ENCODE assay signal across 13 cellular contexts in the genomic region with DNA sequence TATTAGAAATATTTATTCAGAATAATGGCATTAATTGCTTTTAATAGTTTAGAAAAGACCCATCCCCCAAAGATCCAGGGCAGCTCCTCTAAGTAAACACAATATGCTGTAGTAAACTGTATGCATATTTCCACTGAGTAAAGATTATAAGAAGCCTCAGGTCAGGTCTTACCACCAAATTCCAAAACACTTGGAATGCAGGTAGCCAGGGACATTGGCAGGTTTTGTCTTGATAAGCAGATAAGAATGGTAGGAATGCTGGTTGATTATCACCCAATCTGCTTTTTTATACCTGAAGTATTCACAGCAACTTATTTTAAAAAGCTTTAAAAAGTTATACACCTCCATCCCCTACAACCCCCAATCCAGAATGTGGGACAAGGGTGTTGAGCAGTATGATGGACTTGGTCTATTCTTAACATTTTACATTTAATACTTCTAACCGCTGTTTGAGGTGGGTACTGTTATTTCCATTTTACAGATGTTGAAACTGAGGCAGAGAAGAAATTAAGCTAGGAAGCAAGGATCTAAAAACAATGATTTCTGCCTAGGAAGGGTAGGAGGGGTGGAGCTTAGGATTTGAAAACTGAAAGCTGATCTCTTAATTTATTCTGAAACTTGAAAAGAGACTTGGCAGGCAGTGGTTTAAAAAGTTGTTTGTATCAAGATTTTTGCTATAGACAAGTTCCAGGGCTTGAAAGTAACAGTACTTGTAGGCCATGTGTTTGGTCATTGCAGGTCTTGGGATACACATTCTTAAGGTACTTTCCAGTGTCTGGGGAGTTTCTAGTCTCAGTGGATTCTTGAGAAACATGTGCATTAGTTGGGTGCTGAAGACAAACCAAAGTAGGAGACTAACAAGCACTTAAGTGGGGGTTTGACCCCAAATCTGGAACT. TPM values are rescaled to one million over a fixed set of nuclear protein-coding genes. Genes with fewer than 3 reads are reported as not detected.
A peak's percentile ranks its signal among the peaks of the same experiment; 100 is the strongest.
DNase-seq lines count a peak whose midpoint lies in the region; ATAC-seq, FAIRE-seq and TF ChIP-seq lines count a peak whose summit lies in the region.
"Had no signal": no experiment of that assay in that cellular context is flagged by ENCODE, and none has a peak within 500 bp of the region (broad histone marks: within the 10 kb centered on the region; RNA-seq: fewer than 3 reads in every experiment).

No MANE protein-coding gene starts in this region.

- no peak for TF ChIP-seq CTCF in natural killer cell (IDR thresholded peaks at IDR 0.05)
- TF ChIP-seq CTCF in OCI-LY3 (IDR thresholded peaks at IDR 0.05; ENCODE audit: low read depth, low read length), result no peak
- TF ChIP-seq CTCF in GM12878 (IDR thresholded peaks at IDR 0.05 in 2 of 3, conservative IDR thresholded peaks at IDR 0.05 in 1 of 3; ENCODE audit: control insufficient read depth in 2 of 3, extremely low read depth in 1 of 3, insufficient read depth in 1 of 3, low read depth in 3 of 3, low read length in 3 of 3), result no peak

- H3K36me3 ChIP-seq in OCI-LY3 (replicated peaks; ENCODE audit: low read depth, low read length), result peaks cover 10% of the 10 kb centered on the region
- no peaks in the 10 kb centered on the region for H3K36me3 ChIP-seq in GM12878 (ENCODE audit: control insufficient read depth in 2 of 2, insufficient read depth in 2 of 2, low read length in 1 of 2)

- ATAC-seq in natural killer cell (peak in 2 of 3 donors; percentile 17 to 44), GM12878 (peak; percentile 81), HG03521 (IDR thresholded peaks at IDR 0.05; ENCODE audit: unreplicated experiment) (no peak), HG02678 (IDR thresholded peaks at IDR 0.05; ENCODE audit: unreplicated experiment) (no peak)
- ATAC-seq in natural killer cell treated with Interleukin-12 subunit alpha and Interleukin-12 subunit beta and Interleukin-15 and Interleukin-18, amount 100 ng/mL, for 72 hours, result no peak
- ATAC-seq in stimulated activated naive CD8-positive, alpha-beta T cell treated with anti-CD3 and anti-CD28 coated beads, Interleukin-15, amount 100 ng/mL, for 72 hours, result peak; percentile 69

- H3K79me2 ChIP-seq in OCI-LY3 (ENCODE audit: low read length), result no peaks in the 10 kb centered on the region
- H3K79me2 ChIP-seq in GM12878 (ENCODE audit: control insufficient read depth, insufficient read depth, low read length), result no peaks in the 10 kb centered on the region

- H3K27me3 ChIP-seq in OCI-LY3 (ENCODE audit: low read depth, low read length) (no peaks in the 10 kb centered on the region), GM12878 (replicated peaks in 1 of 2; ENCODE audit: control insufficient read depth in 2 of 2, insufficient read depth in 2 of 2, low read length in 1 of 2) (no peaks in the 10 kb centered on the region)

- TF ChIP-seq EP300 in GM12878 (IDR thresholded peaks at IDR 0.05; ENCODE audit: borderline replicate concordance in 1 of 2, control insufficient read depth in 1 of 2, low read depth in 2 of 2, low read length in 2 of 2), result 0 out of 4 replicates have a peak, but pooled peaks of 1 of the 2 experiments have one; percentile 44

- H3K4me1 ChIP-seq in OCI-LY3 (ENCODE audit: low read length), result peaks cover 81% of the 10 kb centered on the region
- H3K4me1 ChIP-seq in GM12878 (ENCODE audit: control insufficient read depth, insufficient read depth, low read length), result peaks cover 45% of the 10 kb centered on the region

- peak overlapping the region; percentile 38 for H3K4me2 ChIP-seq in OCI-LY3 (ENCODE audit: low read length)
- H3K4me2 ChIP-seq in GM12878 (ENCODE audit: control insufficient read depth, insufficient read depth), result peak overlapping the region; percentile 15

- in situ Hi-C loops in GM12878 (cut with MboI), result no loop called here

- H3K9me3 Mint-ChIP-seq in natural killer cell, result no peaks in the 10 kb centered on the region
- H3K9me3 Mint-ChIP-seq in natural killer cell treated with Interleukin-12 subunit alpha and Interleukin-12 subunit beta and Interleukin-15 and Interleukin-18, amount 100 ng/mL, for 72 hours, result no peaks in the 10 kb centered on the region
- H3K9me3 Mint-ChIP-seq in stimulated activated naive CD8-positive, alpha-beta T cell treated with anti-CD3 and anti-CD28 coated beads, Interleukin-15, amount 100 ng/mL, for 72 hours, result no peaks in the 10 kb centered on the region

- POLR2A ChIA-PET in GM12878 (lab: Charles Lee), result no interaction called here

- H3K4me3 Mint-ChIP-seq in natural killer cell, result no peak overlapping the region
- no peak overlapping the region for H3K4me3 Mint-ChIP-seq in natural killer cell treated with Interleukin-12 subunit alpha and Interleukin-12 subunit beta and Interleukin-15 and Interleukin-18, amount 100 ng/mL, for 72 hours
- peak overlapping the region; percentile 31 to 34 for H3K4me3 Mint-ChIP-seq in stimulated activated naive CD8-positive, alpha-beta T cell treated with anti-CD3 and anti-CD28 coated beads, Interleukin-15, amount 100 ng/mL, for 72 hours

- DNase-seq in natural killer cell, result no peak
- no peak for DNase-seq in natural killer cell treated with Interleukin-12 subunit alpha and Interleukin-12 subunit beta and Interleukin-15 and Interleukin-18, amount 100 ng/mL, for 72 hours (ENCODE audit: low spot score)
- DNase-seq in GM12878 (ENCODE audit: low read depth, low spot score), result peak; percentile 40
- DNase-seq in stimulated activated naive CD8-positive, alpha-beta T cell treated with anti-CD3 and anti-CD28 coated beads, Interleukin-15, amount 100 ng/mL, for 72 hours, result no peak
- DNase-seq in NCI-H2196 treated with DMSO at 0.1 percent for 48 hours (lab: John Stamatoyannopoulos, UW; ENCODE audit: unreplicated experiment), result no peak
- DNase-seq: activated gamma-delta T cell; NCI-H1092; NCI-H446 treated with DMSO at 0.1 percent for 48 hours; stimulated activated CD4-positive, alpha-beta T cell treated with anti-CD3 and anti-CD28 coated beads, Interleukin-2, amount 100 ng/mL, for 24 hours had no signal

- peaks cover 0 to 5% of the 10 kb centered on the region in 2 donors for H3K4me1 Mint-ChIP-seq in natural killer cell
- peaks cover 6 to 13% of the 10 kb centered on the region in 2 donors for H3K4me1 Mint-ChIP-seq in natural killer cell treated with Interleukin-12 subunit alpha and Interleukin-12 subunit beta and Interleukin-15 and Interleukin-18, amount 100 ng/mL, for 72 hours (ENCODE audit: low read depth in 2 of 2)
- H3K4me1 Mint-ChIP-seq in stimulated activated naive CD8-positive, alpha-beta T cell treated with anti-CD3 and anti-CD28 coated beads, Interleukin-15, amount 100 ng/mL, for 72 hours, result peaks cover 17% of the 10 kb centered on the region

- H3K9me3 ChIP-seq in OCI-LY3 (ENCODE audit: insufficient read depth, low read length), result no peaks in the 10 kb centered on the region
- no peaks in the 10 kb centered on the region; the same call in 2 of the 3 replicates for H3K9me3 ChIP-seq in GM12878 (replicated peaks; ENCODE audit: control insufficient read depth, insufficient read depth, low read length)

- H3K27ac ChIP-seq in OCI-LY3 (ENCODE audit: low read length) (peak overlapping the region; percentile 92), GM12878 (ENCODE audit: control insufficient read depth, insufficient read depth) (peak overlapping the region; percentile 71)

- intact Hi-C loops in natural killer cell (cut with micrococcal nuclease), result no loop called here
- intact Hi-C loops in GM12878 (cut with micrococcal nuclease; ENCODE audit: unreplicated experiment), result no loop called here

- TF ChIP-seq RAD21 in GM12878 (IDR thresholded peaks at IDR 0.05; ENCODE audit: insufficient read depth, low read depth, low read length), result no peak

- H3K27me3 Mint-ChIP-seq in natural killer cell (ENCODE audit: low read depth in 2 of 2), result peaks cover 0 to 5% of the 10 kb centered on the region in 2 donors
- H3K27me3 Mint-ChIP-seq in natural killer cell treated with Interleukin-12 subunit alpha and Interleukin-12 subunit beta and Interleukin-15 and Interleukin-18, amount 100 ng/mL, for 72 hours, result peaks cover 0 to 8% of the 10 kb centered on the region in 2 donors
- H3K27me3 Mint-ChIP-seq in stimulated activated naive CD8-positive, alpha-beta T cell treated with anti-CD3 and anti-CD28 coated beads, Interleukin-15, amount 100 ng/mL, for 72 hours, result no peaks in the 10 kb centered on the region

- SMC1A ChIA-PET in GM12878 (lab: Charles Lee; ENCODE audit: uncharacterized antibody, unreplicated experiment), result interaction anchor here (1.0 to 1.5 kb wide), 4 partner anchors 9 to 79 kb away, joined by 3 to 5 read pairs (median 4); no protein-coding TSS in a partner anchor

- peak overlapping the region; percentile 2; the same call in 1 of the 2 replicates for H3K4me3 ChIP-seq in OCI-LY3 (ENCODE audit: low read length)
- no peak overlapping the region for H3K4me3 ChIP-seq in GM12878

- peak overlapping the region; percentile 2; the same call in 1 of the 2 replicates for H2AFZ ChIP-seq in OCI-LY3 (ENCODE audit: low read depth, low read length)
- H2AFZ ChIP-seq in GM12878 (ENCODE audit: control insufficient read depth, low read depth, low read length), result peak overlapping the region; percentile 65

- H3K36me3 Mint-ChIP-seq in natural killer cell, result no peaks in the 10 kb centered on the region
- H3K36me3 Mint-ChIP-seq in natural killer cell treated with Interleukin-12 subunit alpha and Interleukin-12 subunit beta and Interleukin-15 and Interleukin-18, amount 100 ng/mL, for 72 hours, result no peaks in the 10 kb centered on the region

- TF ChIP-seq POLR2A in GM12878 (IDR thresholded peaks at IDR 0.05; ENCODE audit: low read depth, low read length), result no peak

- no TSS peak for BruUV-seq in GM12878 (replicated peaks; lab: Mats Ljungman, UMichigan)

- WGBS in GM12878 (ENCODE audit: insufficient coverage, insufficient replicate concordance, low lambda C conversion rate, missing lambda C conversion rate), result 95% methylated on average over 1 of the region's 1 CpG

- CTCF ChIA-PET in GM12878 (lab: Yijun Ruan, JAX), result interaction anchor here (0.9 to 2.8 kb wide), 6 partner anchors 8 to 535 kb away, joined by 3 to 13 read pairs (median 4); a partner anchor contains a TSS

- H4K20me1 ChIP-seq in OCI-LY3 (ENCODE audit: insufficient read depth, low read length), result no peaks in the 10 kb centered on the region
- no peaks in the 10 kb centered on the region for H4K20me1 ChIP-seq in GM12878 (ENCODE audit: control insufficient read depth, insufficient read depth)

- RAD21 ChIA-PET in GM12878 (lab: Charles Lee; ENCODE audit: unreplicated experiment), result interaction anchor here (0.7 to 1.0 kb wide), 2 partner anchors 9 to 44 kb away, joined by 3 to 4 read pairs; no protein-coding TSS in a partner anchor

- FAIRE-seq in GM12878 (lab: Jason Lieb, UNC), result peak; percentile 83
- FAIRE-seq: colon had no signal

- peak overlapping the region; percentile 71 for H3K9ac ChIP-seq in OCI-LY3 (ENCODE audit: low read length)
- H3K9ac ChIP-seq in GM12878 (ENCODE audit: control insufficient read depth, insufficient read depth, low read length), result 0 out of 2 replicates have a peak overlapping the region, but pooled peaks have one; percentile 29

- H3K27ac Mint-ChIP-seq in natural killer cell, result no peak overlapping the region
- H3K27ac Mint-ChIP-seq in natural killer cell treated with Interleukin-12 subunit alpha and Interleukin-12 subunit beta and Interleukin-15 and Interleukin-18, amount 100 ng/mL, for 72 hours, result peak overlapping the region in 1 of 2 donors; percentile 66
- H3K27ac Mint-ChIP-seq in stimulated activated naive CD8-positive, alpha-beta T cell treated with anti-CD3 and anti-CD28 coated beads, Interleukin-15, amount 100 ng/mL, for 72 hours, result peak overlapping the region in 1 of 2 donors; percentile 62

RNA-seq across cellular contexts. Expression of a gene that starts 15.6 kb away (rescaled TPM):
- total RNA-seq in natural killer cell (10 to 100 TPM; 11.9 to 16.2 (median 15.5) TPM), GM12878 (2014; rRNA removed) (13.2 and 14.1 TPM in 2 replicates), GM12878 (2014; rRNA removed; fragmentation: Illumina TruSeq; extraction: Trizol) (16.7 and 17.1 TPM in 2 replicates), GM12878 (2021) (11.7 and 13.2 TPM in 2 replicates)
- 10 to 100 TPM; 17.0 to 19.6 TPM for total RNA-seq in natural killer cell treated with Interleukin-12 subunit alpha and Interleukin-12 subunit beta and Interleukin-15 and Interleukin-18, amount 100 ng/mL, for 72 hours
- total RNA-seq in GM12878 (2013; cell fraction: nucleolus; rRNA removed), result 17.5 and 19.0 TPM in 2 replicates
- polyA plus RNA-seq in GM12878 (2011; ENCODE audit: low read depth), result 7.3 TPM
- polyA plus RNA-seq in GM12878 (2011; rRNA removed) (18.6 and 21.9 TPM in 2 replicates), GM12878 (2014; fragmentation: Illumina TruSeq; extraction: Trizol) (26.0 and 26.8 TPM in 2 replicates), GM12878 (2014; fragmentation: Nextera tagmentation; extraction: Ambion mirVana) (1 to 10 TPM; 3.4 to 7.2 TPM), GM12878 (2014; rRNA removed) (22.6 and 30.8 TPM in 2 replicates), GM12878 (2016; fragmentation: Nextera tagmentation; extraction: Ambion mirVana) (10 to 100 TPM; 21.9 to 25.4 TPM)
- 11.2 TPM in 2 replicates for polyA plus RNA-seq in GM12878 (2011; cell fraction: cytosol; rRNA removed)
- polyA plus RNA-seq in GM12878 (2011; cell fraction: nucleus; rRNA removed), result 7.2 and 10.5 TPM in 2 replicates
- polyA plus RNA-seq in GM12878 (2012), result 8.5 and 10.9 TPM in 2 replicates
- polyA minus RNA-seq in GM12878 (2011; rRNA and poly(A)+ RNA removed), result 7.5 and 9.0 TPM in 2 replicates
- polyA minus RNA-seq in GM12878 (2011; cell fraction: cytosol; rRNA and poly(A)+ RNA removed), result 1.7 and 2.3 TPM in 2 replicates
- 3.1 and 4.3 TPM in 2 replicates for polyA minus RNA-seq in GM12878 (2011; cell fraction: nucleus; rRNA and poly(A)+ RNA removed)

Comparison
In these comparisons a context has a peak if more than half of its experiments do, and no peak if none do; other contexts are left out.
1. ATAC-seq: peak in natural killer cell (2 of 3), GM12878 (single experiment) and stimulated activated naive CD8-positive, alpha-beta T cell treated with anti-CD3 and anti-CD28 coated beads, Interleukin-15, amount 100 ng/mL, for 72 hours (single experiment); none in natural killer cell treated with Interleukin-12 subunit alpha and Interleukin-12 subunit beta and Interleukin-15 and Interleukin-18, amount 100 ng/mL, for 72 hours (0 of 2), HG03521 (single experiment) and HG02678 (single experiment).
2. H3K4me3 Mint-ChIP-seq: peak in stimulated activated naive CD8-positive, alpha-beta T cell treated with anti-CD3 and anti-CD28 coated beads, Interleukin-15, amount 100 ng/mL, for 72 hours (2 of 2); none in natural killer cell (single experiment) and natural killer cell treated with Interleukin-12 subunit alpha and Interleukin-12 subunit beta and Interleukin-15 and Interleukin-18, amount 100 ng/mL, for 72 hours (single experiment).